In the genomic region with DNA sequence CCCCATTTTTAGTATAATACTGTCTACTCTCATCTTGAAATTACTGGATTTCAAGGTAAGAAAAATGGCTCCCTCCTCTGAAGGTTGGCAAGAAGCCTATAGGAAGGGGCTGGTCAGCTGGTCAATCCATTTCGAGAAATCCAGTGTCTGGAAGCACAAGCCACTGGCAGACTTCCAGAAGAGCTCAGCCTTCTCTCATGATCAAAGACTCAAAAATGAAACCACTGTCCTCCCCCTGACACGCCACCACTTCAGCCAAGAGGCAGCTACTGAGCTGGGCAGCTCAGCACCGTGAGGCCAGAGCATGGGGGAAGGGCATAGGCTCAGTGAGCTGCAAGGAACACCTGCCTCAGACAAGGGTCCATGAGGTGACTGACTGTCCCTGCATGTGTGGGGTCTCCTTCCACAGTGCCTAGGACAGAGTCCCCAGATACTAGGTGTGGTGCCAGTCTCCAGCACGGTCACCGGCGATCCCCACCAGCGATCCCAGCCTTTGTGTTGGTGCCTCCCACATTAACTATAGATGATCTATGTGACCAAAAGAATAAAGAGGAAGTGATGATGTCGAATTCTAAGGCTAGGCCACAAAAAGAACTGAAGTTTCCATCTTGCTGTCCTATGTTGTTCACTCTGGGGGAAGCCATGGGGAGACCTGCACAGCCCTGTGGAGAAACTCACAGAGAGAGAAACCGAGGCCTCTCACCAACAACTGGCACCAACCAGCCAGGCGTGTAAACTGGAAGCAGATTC, we compare ENCODE assay signal across 9 cellular contexts.
DNase-seq lines count a peak whose midpoint lies in the region; TF ChIP-seq lines count a peak whose summit lies in the region.
"Had no signal": no experiment of that assay in that cellular context is flagged by ENCODE, and none has a peak within 500 bp of the region (broad histone marks: within the 10 kb centered on the region; RNA-seq: fewer than 3 reads in every experiment).

No MANE protein-coding gene starts in this region.

- no peaks in the 10 kb centered on the region for H3K79me2 ChIP-seq in OCI-LY1 (ENCODE audit: insufficient read depth, low read length)

- peaks cover 13% of the 10 kb centered on the region in 2 donors for H3K4me1 Mint-ChIP-seq in immature natural killer cell

- no peak overlapping the region for H3K4me3 ChIP-seq in OCI-LY1 (ENCODE audit: low read depth, low read length, poor library complexity, severe bottlenecking)
- H3K4me3 ChIP-seq in fibroblast of villous mesenchyme (ENCODE audit: low read depth, low read length): no peak overlapping the region

- H3K27ac ChIP-seq in OCI-LY1 (ENCODE audit: low read depth, low read length, poor library complexity, severe bottlenecking): peak overlapping the region; percentile 47

- H3K9me2 ChIP-seq in OCI-LY1 (ENCODE audit: low read depth, low read length): no peaks in the 10 kb centered on the region

- no peaks in the 10 kb centered on the region for H3K9me3 ChIP-seq in OCI-LY1 (ENCODE audit: low read length)

- no peaks in the 10 kb centered on the region for H3F3A ChIP-seq in OCI-LY1 (ENCODE audit: insufficient read depth, low read length)

- no peaks in the 10 kb centered on the region for H3K9me3 Mint-ChIP-seq in immature natural killer cell

- no peak overlapping the region for H3K9ac ChIP-seq in OCI-LY1 (ENCODE audit: low read length)

- H3K4me1 ChIP-seq in OCI-LY1 (ENCODE audit: insufficient read depth, low read length, severe bottlenecking): peaks cover 6% of the 10 kb centered on the region

- no peak for TF ChIP-seq CTCF in OCI-LY1 (IDR thresholded peaks at IDR 0.05; ENCODE audit: low read length)
- TF ChIP-seq CTCF in fibroblast of villous mesenchyme (IDR thresholded peaks at IDR 0.05; ENCODE audit: insufficient read depth, low read depth, low read length): no peak

- DNase-seq in COLO829 (ENCODE audit: low spot score): peak; percentile 60
- DNase-seq in fibroblast of villous mesenchyme (ENCODE audit: low read depth): peak; percentile 92
- peak; percentile 57 for DNase-seq in pons (ENCODE audit: low spot score)
- no peak for DNase-seq in activated CD4-positive, alpha-beta T cell treated with anti-CD3 and anti-CD28 coated beads for 1 hour
- no peak for DNase-seq in immature natural killer cell
- no peak for DNase-seq in NCI-H1436 (lab: John Stamatoyannopoulos, UW)
- DNase-seq in cortex of kidney (lab: John Stamatoyannopoulos, UW): no peak
- DNase-seq: activated CD4-positive, alpha-beta T cell treated with anti-CD3 and anti-CD28 coated beads, Interleukin-2, amount 50 U/mL, for 1 hour had no signal

- no peak overlapping the region for H3K4me3 Mint-ChIP-seq in immature natural killer cell

- H3K27ac Mint-ChIP-seq in immature natural killer cell: peak overlapping the region in 1 of 6 donors; percentile 23

- peaks cover 0 to 7% (median 0%) of the 10 kb centered on the region in 3 donors for H3K36me3 Mint-ChIP-seq in immature natural killer cell

- no peaks in the 10 kb centered on the region for H4K20me1 ChIP-seq in OCI-LY1 (ENCODE audit: insufficient read depth, low read length)

- no peaks in the 10 kb centered on the region for H3K27me3 ChIP-seq in OCI-LY1 (ENCODE audit: insufficient read depth, low read length)

- H3K36me3 ChIP-seq in OCI-LY1 (ENCODE audit: insufficient read depth, low read length): no peaks in the 10 kb centered on the region

- H2AFZ ChIP-seq in OCI-LY1 (ENCODE audit: low read length): no peak overlapping the region

- peaks cover 0 to 2% (median 0%) of the 10 kb centered on the region in 3 donors for H3K27me3 Mint-ChIP-seq in immature natural killer cell (ENCODE audit: low read depth in 3 of 3)

- no peak overlapping the region for H3K4me2 ChIP-seq in OCI-LY1 (ENCODE audit: low read length)

Comparison
In these comparisons a context has a peak if more than half of its experiments do, and no peak if none do; other contexts are left out.
1. DNase-seq: peak in COLO829 (single experiment), fibroblast of villous mesenchyme (single experiment) and pons (single experiment); none in activated CD4-positive, alpha-beta T cell treated with anti-CD3 and anti-CD28 coated beads for 1 hour (single experiment), immature natural killer cell (0 of 3), NCI-H1436 (single experiment) and cortex of kidney (single experiment).